7 cellular contexts compared by ENCODE assay signal in genomic region chr1:147978896-147979651, GRCh38. TPM values are rescaled to one million over a fixed set of nuclear protein-coding genes. Genes with fewer than 3 reads are reported as not detected.
A peak's percentile ranks its signal among the peaks of the same experiment; 100 is the strongest.
DNase-seq lines count a peak whose midpoint lies in the region; ATAC-seq and TF ChIP-seq lines count a peak whose summit lies in the region.
"Not testable (repeated sequence)": the region's sequence is repeated elsewhere in the genome, so short reads cannot be mapped to it uniquely, and the experiment has no call there.

No MANE protein-coding gene starts in this region.

- not testable (repeated sequence) for H3K27me3 Mint-ChIP-seq in activated naive CD4-positive, alpha-beta T cell treated with anti-CD3 and anti-CD28 coated beads for 36 hours (ENCODE audit: low read depth); endodermal cell (ENCODE audit: insufficient read depth); neural crest cell (ENCODE audit: low read depth)

- POLR2A ChIA-PET in RWPE1 (lab: Yijun Ruan, JAX; ENCODE audit: low non-redundant PET), result not testable (repeated sequence)

- WGBS in endodermal cell (ENCODE audit: insufficient coverage in 1 of 2, insufficient read length in 1 of 2), 2 experiments, result 64% methylated on average over 2 of the region's 6 CpGs; no CpG with 5 or more reads in 1 of the 2 experiments
- 65% methylated on average over 4 of the region's 6 CpGs for WGBS in right cardiac atrium

- not testable (repeated sequence) for H3K36me3 ChIP-seq in endodermal cell (ENCODE audit: control insufficient read depth, insufficient read depth, low read length)

- ATAC-seq in Right ventricle myocardium superior (ENCODE audit: poor library complexity) (peak; percentile 97), right cardiac atrium (peak; percentile 54 to 64)

- H3K9me3 Mint-ChIP-seq in activated naive CD4-positive, alpha-beta T cell treated with anti-CD3 and anti-CD28 coated beads for 36 hours; endodermal cell; neural crest cell: not testable (repeated sequence)

- H3K27ac ChIP-seq in RWPE1; endodermal cell (ENCODE audit: low read depth, low read length); right cardiac atrium (ENCODE audit: low read length): not testable (repeated sequence)

- not testable (repeated sequence) for H3K4me1 ChIP-seq in endodermal cell (ENCODE audit: control insufficient read depth, insufficient read depth, low read length); right cardiac atrium (ENCODE audit: control insufficient read depth, insufficient read depth, low read length)

- H3K4me1 Mint-ChIP-seq in activated naive CD4-positive, alpha-beta T cell treated with anti-CD3 and anti-CD28 coated beads for 36 hours (ENCODE audit: low read depth); endodermal cell; neural crest cell: not testable (repeated sequence)

- not testable (repeated sequence) for H3K9ac ChIP-seq in endodermal cell (ENCODE audit: extremely low read depth, low read length, poor library complexity, severe bottlenecking)

- H3K4me3 ChIP-seq in endodermal cell (ENCODE audit: low read length); right cardiac atrium (ENCODE audit: low read length): not testable (repeated sequence)

- CTCF ChIA-PET in RWPE1 (lab: Yijun Ruan, JAX); activated naive CD4-positive, alpha-beta T cell treated with anti-CD3 and anti-CD28 coated beads for 36 hours (lab: Charles Lee): not testable (repeated sequence)

- H3K9me3 ChIP-seq in endodermal cell (ENCODE audit: control insufficient read depth, low read length); right cardiac atrium (ENCODE audit: control insufficient read depth, low read length): not testable (repeated sequence)

- not testable (repeated sequence) for H3K27me3 ChIP-seq in endodermal cell (ENCODE audit: control insufficient read depth, insufficient read depth, low read length, poor library complexity, severe bottlenecking); right cardiac atrium (ENCODE audit: control insufficient read depth, insufficient read depth)

- peak; percentile 0 for DNase-seq in HPDE6-E6E7 (ENCODE audit: extremely low spot score)
- peak; percentile 0 for DNase-seq in RWPE1 (ENCODE audit: low spot score)
- DNase-seq in activated naive CD4-positive, alpha-beta T cell treated with anti-CD3 and anti-CD28 coated beads for 36 hours, result peak; percentile 6
- DNase-seq in endodermal cell, result peak; percentile 30
- peak; percentile 28 for DNase-seq in Right ventricle myocardium superior
- DNase-seq in right cardiac atrium, result peak in 1 of 3 donors; percentile 23
- not testable (repeated sequence) for DNase-seq in neural crest cell (ENCODE audit: low read depth, low spot score)

- H3K4me3 Mint-ChIP-seq in activated naive CD4-positive, alpha-beta T cell treated with anti-CD3 and anti-CD28 coated beads for 36 hours; endodermal cell; neural crest cell: not testable (repeated sequence)

- H3K27ac Mint-ChIP-seq in activated naive CD4-positive, alpha-beta T cell treated with anti-CD3 and anti-CD28 coated beads for 36 hours, result not testable (repeated sequence)
- H3K27ac Mint-ChIP-seq in endodermal cell (peak overlapping the region; percentile 36), neural crest cell (ENCODE audit: unreplicated experiment) (peak overlapping the region; percentile 22)

- intact Hi-C loops in activated naive CD4-positive, alpha-beta T cell treated with anti-CD3 and anti-CD28 coated beads for 36 hours (cut with micrococcal nuclease); Right ventricle myocardium superior (cut with DNase I); right cardiac atrium (cut with DNase I): not testable (repeated sequence)

- H3K36me3 Mint-ChIP-seq in activated naive CD4-positive, alpha-beta T cell treated with anti-CD3 and anti-CD28 coated beads for 36 hours (ENCODE audit: low read depth), result peaks cover 13% of the 10 kb centered on the region
- H3K36me3 Mint-ChIP-seq in endodermal cell (ENCODE audit: low read depth) (peaks cover 19% of the 10 kb centered on the region), neural crest cell (ENCODE audit: low read depth) (peaks cover 18% of the 10 kb centered on the region)

- not testable (repeated sequence) for TF ChIP-seq CTCF in RWPE1 (conservative IDR thresholded peaks at IDR 0.05; ENCODE audit: low read depth); endodermal cell (conservative IDR thresholded peaks at IDR 0.05); neural crest cell (conservative IDR thresholded peaks at IDR 0.05)

RNA-seq across cellular contexts. Expression of gene GPR89B, which starts 50.9 kb away (rescaled TPM):
- 10 to 100 TPM; 11.5 to 11.8 TPM for total RNA-seq in activated naive CD4-positive, alpha-beta T cell treated with anti-CD3 and anti-CD28 coated beads for 36 hours
- total RNA-seq in endodermal cell (10 to 100 TPM; 22.7 to 26.6 TPM), Right ventricle myocardium superior (5.9 TPM), right cardiac atrium (10 to 100 TPM in 2 of 4 donors, 1 to 10 TPM in 2; 7.9 to 12.3 (median 9.3) TPM), neural crest cell (19.4 and 20.6 TPM in 2 replicates)
- polyA plus RNA-seq in endodermal cell (2013, experiment 1 of 2), result 17.9 TPM
- polyA plus RNA-seq in endodermal cell (2013, experiment 2 of 2), result 20.8 TPM
- 8.5 TPM for polyA plus RNA-seq in right cardiac atrium
